ENCODE assay signal across 12 cellular contexts in the genomic region with DNA sequence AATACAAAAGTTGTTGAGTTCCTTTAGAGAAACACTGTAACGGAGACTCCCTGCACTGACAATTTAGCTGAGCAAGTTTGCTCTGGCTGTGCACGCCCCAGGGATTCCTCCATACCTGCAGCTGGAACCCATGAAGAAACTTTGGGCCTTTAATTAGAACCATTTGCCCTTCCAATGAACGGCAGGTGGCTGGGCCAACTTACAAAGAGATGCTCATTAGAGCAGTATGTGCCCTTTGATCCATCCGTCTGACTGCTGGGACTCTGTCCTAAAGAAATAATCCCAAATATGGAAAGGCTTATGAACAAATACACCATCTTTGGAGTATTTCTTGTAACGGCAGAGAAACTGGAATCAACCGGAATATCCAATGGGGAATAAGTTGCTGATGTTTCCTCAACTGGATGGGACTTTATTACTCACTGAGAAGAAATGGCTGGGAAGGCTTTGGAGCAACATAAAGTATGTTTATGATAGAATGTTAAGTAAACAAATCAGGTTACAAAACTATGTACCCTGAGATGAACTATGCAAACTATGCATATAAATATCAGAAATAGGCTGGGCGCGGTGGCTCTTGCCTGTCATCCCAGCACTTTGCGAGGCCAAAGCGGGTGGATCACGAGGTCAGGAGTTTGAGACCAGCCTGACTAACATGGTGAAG. TPM values are rescaled to one million over a fixed set of nuclear protein-coding genes. Genes with fewer than 3 reads are reported as not detected.
DNase-seq lines count a peak whose midpoint lies in the region; ATAC-seq, FAIRE-seq and TF ChIP-seq lines count a peak whose summit lies in the region.
"Had no signal": no experiment of that assay in that cellular context is flagged by ENCODE, and none has a peak within 500 bp of the region (broad histone marks: within the 10 kb centered on the region; RNA-seq: fewer than 3 reads in every experiment).

No MANE protein-coding gene starts in this region.

- peak overlapping the region; percentile 34; the same call in 1 of the 2 replicates for H2AFZ ChIP-seq in PC-9

- POLR2A ChIA-PET in PC-9 (lab: Charles Lee; ENCODE audit: unreplicated experiment): interaction anchor here (0.6 kb wide), 1 partner anchor 377 kb away, joined by 4 read pairs; no protein-coding TSS in a partner anchor

- H3F3A ChIP-seq in PC-9 (ENCODE audit: insufficient read depth, low read depth): peaks cover 25% of the 10 kb centered on the region

- no TSS peak for BruUV-seq in PC-9 (replicated peaks; lab: Mats Ljungman, UMichigan)

- no peaks in the 10 kb centered on the region for H3K27me3 ChIP-seq in PC-9 (ENCODE audit: insufficient read depth, low read depth)

- peaks cover 54% of the 10 kb centered on the region for H3K4me1 ChIP-seq in PC-9 (replicated peaks; ENCODE audit: insufficient read depth)
- H3K4me1 ChIP-seq: stomach had no signal

- no peaks in the 10 kb centered on the region for H3K36me3 ChIP-seq in PC-9 (ENCODE audit: low read depth)
- H3K36me3 ChIP-seq: stomach had no signal

- H3K27ac ChIP-seq in PC-9: peak overlapping the region; percentile 95
- H3K27ac ChIP-seq: stomach had no signal

- H3K4me3 ChIP-seq in PC-9 (no peak overlapping the region), fibroblast of mammary gland (ENCODE audit: control insufficient read depth, low read depth, low read length) (no peak overlapping the region)
- H3K4me3 ChIP-seq: stomach had no signal

- H3K79me2 ChIP-seq in PC-9 (ENCODE audit: low read depth): no peaks in the 10 kb centered on the region

- H3K4me2 ChIP-seq in PC-9: peak overlapping the region; percentile 66

- intact Hi-C loops in PC-9 (cut with micrococcal nuclease; ENCODE audit: unreplicated experiment): no loop called here

- peaks cover 6% of the 10 kb centered on the region for H3K9me3 ChIP-seq in PC-9 (ENCODE audit: insufficient read depth, low read depth)
- H3K9me3 ChIP-seq: stomach had no signal

- no peaks in the 10 kb centered on the region for H3K9me2 ChIP-seq in PC-9 (ENCODE audit: insufficient read depth)

- CTCF ChIA-PET in PC-9 (lab: Charles Lee): no interaction called here

- peak; percentile 99 for DNase-seq in EH (ENCODE audit: low read depth)
- peak; percentile 71 to 98 for DNase-seq in PC-9
- peak; percentile 98 for DNase-seq in fibroblast of mammary gland (ENCODE audit: low read depth)
- peak; percentile 35 for DNase-seq in renal cortical epithelial cell (ENCODE audit: low read depth)
- no peak for DNase-seq in NCI-H1105 (lab: John Stamatoyannopoulos, UW)
- no peak for DNase-seq in activated T-cell treated with anti-CD3 and anti-CD28 coated beads for 4 hours
- no peak for DNase-seq in urothelium cell line (ENCODE audit: low spot score)
- DNase-seq: NCI-H774; stimulated activated CD4-positive, alpha-beta T cell treated with anti-CD3 and anti-CD28 coated beads, Interleukin-2, amount 100 ng/mL, for 48 hours; stomach had no signal

- FAIRE-seq in urothelium cell line (lab: Jason Lieb, UNC): no peak
- FAIRE-seq: keratinocyte had no signal

- no peak for TF ChIP-seq CTCF in PC-9 (conservative IDR thresholded peaks at IDR 0.05)
- no peak for TF ChIP-seq CTCF in fibroblast of mammary gland (conservative IDR thresholded peaks at IDR 0.05; ENCODE audit: control insufficient read depth, insufficient read depth, low read depth, low read length)

- H4K20me1 ChIP-seq in PC-9 (ENCODE audit: insufficient read depth): no peaks in the 10 kb centered on the region

- no peak for ATAC-seq in GM18861 (IDR thresholded peaks at IDR 0.05; ENCODE audit: unreplicated experiment)

RNA-seq across cellular contexts. Expression of a gene that starts 24.4 kb away (rescaled TPM):
- total RNA-seq in PC-9 (2021): 158 and 167 TPM in 2 replicates
- total RNA-seq in renal cortical epithelial cell: 17.1 TPM in 1 of 2 replicates, not detected in the other

Comparison
In these comparisons a context has a peak if more than half of its experiments do, and no peak if none do; other contexts are left out.
1. DNase-seq: peak in EH (single experiment), PC-9 (2 of 2), fibroblast of mammary gland (single experiment) and renal cortical epithelial cell (single experiment); none in NCI-H1105 (single experiment), activated T-cell treated with anti-CD3 and anti-CD28 coated beads for 4 hours (single experiment) and urothelium cell line (single experiment).